ENCODE assay signal across 40 cellular contexts in genomic region chr9:137558127-137558526, GRCh38.
"Had no signal": no experiment of that assay in that cellular context is flagged by ENCODE, and none has a peak within 500 bp of the region (broad histone marks: within the 10 kb centered on the region; RNA-seq: fewer than 3 reads in every experiment).

No MANE protein-coding gene starts in this region.

- H3K27ac ChIP-seq: adrenal gland, ascending aorta, body of pancreas, brain microvascular endothelial cell, breast epithelium, cardiac muscle cell had no signal

- ATAC-seq: activated naive CD4-positive, alpha-beta T cell treated with anti-CD3 and anti-CD28 coated beads, Interleukin-2, amount 50 U/mL, for 72 hours; activated naive CD8-positive, alpha-beta T cell treated with anti-CD3 and anti-CD28 coated beads, Interleukin-2, amount 50 U/mL, for 24 hours; activated T-cell treated with anti-CD3 and anti-CD28 coated beads, Interleukin-2, amount 50 U/mL, for 4 hours; activated T-cell treated with anti-CD3 and anti-CD28 coated beads, Interleukin-2, amount 50 U/mL, for 72 hours; activated T-helper 17 cell treated with anti-CD3 and anti-CD28 coated beads, Interleukin-2, amount 50 U/mL, for 72 hours; body of pancreas had no signal

- H3K4me1 ChIP-seq: adrenal gland, ascending aorta, breast epithelium had no signal

- DNase-seq: activated effector memory CD4-positive, alpha-beta T cell treated with anti-CD3 and anti-CD28 coated beads, Interleukin-2, amount 50 U/mL, for 16 hours; activated effector memory CD4-positive, alpha-beta T cell treated with Interleukin-2 at 50 U/mL for 16 hours; activated gamma-delta T cell; activated gamma-delta T cell treated with Interleukin-2 at 50 U/mL for 16 hours; activated naive CD4-positive, alpha-beta T cell; activated naive CD4-positive, alpha-beta T cell treated with anti-CD3 and anti-CD28 coated beads for 36 hours; activated naive CD4-positive, alpha-beta T cell treated with anti-CD3 and anti-CD28 coated beads, Interleukin-2, amount 10 ng/mL, durations not matched to agents 7 days and 5 days; activated naive CD4-positive, alpha-beta T cell treated with anti-CD3 and anti-CD28 coated beads, Interleukin-2, amount 50 U/mL, for 16 hours; activated naive CD4-positive, alpha-beta T cell treated with Interleukin-2 at 50 U/mL for 16 hours; activated naive CD8-positive, alpha-beta T cell treated with anti-CD3 and anti-CD28 coated beads for 36 hours; activated naive CD8-positive, alpha-beta T cell treated with anti-CD3 and anti-CD28 coated beads, Interleukin-2, amount 10 ng/mL, durations not matched to agents 7 days and 5 days; activated naive CD8-positive, alpha-beta T cell treated with anti-CD3 and anti-CD28 coated beads, Interleukin-2, amount 50 U/mL, for 24 hours; activated T-cell treated with anti-CD3 and anti-CD28 coated beads, Interleukin-2, amount 50 U/mL, for 1 hour; activated T-cell treated with anti-CD3 and anti-CD28 coated beads, Interleukin-2, amount 50 U/mL, for 24 hours; activated T-cell treated with anti-CD3 and anti-CD28 coated beads, Interleukin-2, amount 50 U/mL, for 4 hours; activated T-cell treated with anti-CD3 and anti-CD28 coated beads, Interleukin-2, amount 50 U/mL, for 48 hours; activated T-cell treated with anti-CD3 and anti-CD28 coated beads, Interleukin-2, amount 50 U/mL, for 72 hours; adrenal gland; amniotic stem cell; amygdala; anterior cingulate cortex; aorta; body of pancreas; brain microvascular endothelial cell; caudate nucleus; central memory CD4-positive, alpha-beta T cell; cerebellar nuclear complex had no signal

- H3K9me3 Mint-ChIP-seq: activated naive CD4-positive, alpha-beta T cell treated with anti-CD3 and anti-CD28 coated beads for 36 hours; activated naive CD4-positive, alpha-beta T cell treated with anti-CD3 and anti-CD28 coated beads, Interleukin-2, amount 10 ng/mL, durations not matched to agents 7 days and 5 days; activated naive CD4-positive, alpha-beta T cell treated with anti-CD3 and anti-CD28 coated beads, Interleukin-2, amount 50 U/mL, for 24 hours; activated naive CD4-positive, alpha-beta T cell treated with anti-CD3 and anti-CD28 coated beads, Interleukin-2, amount 50 U/mL, for 72 hours; activated naive CD8-positive, alpha-beta T cell treated with anti-CD3 and anti-CD28 coated beads for 36 hours; activated naive CD8-positive, alpha-beta T cell treated with anti-CD3 and anti-CD28 coated beads, Interleukin-2, amount 10 ng/mL, durations not matched to agents 7 days and 5 days; activated naive CD8-positive, alpha-beta T cell treated with anti-CD3 and anti-CD28 coated beads, Interleukin-2, amount 50 U/mL, for 24 hours; activated T-cell treated with anti-CD3 and anti-CD28 coated beads, Interleukin-2, amount 50 U/mL, for 24 hours; activated T-cell treated with anti-CD3 and anti-CD28 coated beads, Interleukin-2, amount 50 U/mL, for 4 hours; activated T-cell treated with anti-CD3 and anti-CD28 coated beads, Interleukin-2, amount 50 U/mL, for 72 hours; activated T-helper 1 cell treated with anti-CD3 and anti-CD28 coated beads, Interleukin-12 subunit alpha, Interleukin-12 subunit beta, Interleukin-2, Interleukin-4 antibody, amounts not matched to agents 30 ng/mL and 10 ng/mL and 1 ng/mL, durations not matched to agents 14 hours and 24 hours and 36 hours; activated T-helper 17 cell treated with anti-CD3 and anti-CD28 coated beads, Interleukin-2, amount 50 U/mL, for 72 hours; activated T-helper 2 cell treated with anti-CD3 and anti-CD28 coated beads, Interferon-gamma antibody, Interleukin-2, Interleukin-4, amounts not matched to agents 10 μg/mL and 5 μg/mL and 100 μg/mL, durations not matched to agents 14 hours and 24 hours and 36 hours; central memory CD8-positive, alpha-beta T cell had no signal

- H3K27me3 Mint-ChIP-seq: activated naive CD4-positive, alpha-beta T cell treated with anti-CD3 and anti-CD28 coated beads, Interleukin-2, amount 10 ng/mL, durations not matched to agents 7 days and 5 days; activated naive CD4-positive, alpha-beta T cell treated with anti-CD3 and anti-CD28 coated beads, Interleukin-2, amount 50 U/mL, for 24 hours; activated naive CD8-positive, alpha-beta T cell; activated naive CD8-positive, alpha-beta T cell treated with anti-CD3 and anti-CD28 coated beads for 36 hours; activated naive CD8-positive, alpha-beta T cell treated with anti-CD3 and anti-CD28 coated beads, Interleukin-2, amount 10 ng/mL, durations not matched to agents 7 days and 5 days; activated naive CD8-positive, alpha-beta T cell treated with anti-CD3 and anti-CD28 coated beads, Interleukin-2, amount 50 U/mL, for 24 hours; activated T-cell treated with anti-CD3 and anti-CD28 coated beads, Interleukin-2, amount 50 U/mL, for 24 hours; activated T-helper 17 cell treated with anti-CD3 and anti-CD28 coated beads, Interleukin-2, amount 50 U/mL, for 72 hours; brain; central memory CD8-positive, alpha-beta T cell had no signal

- H3K4me3 ChIP-seq: adrenal gland, ascending aorta, body of pancreas, breast epithelium, cardiac muscle cell had no signal

- H3K9me3 ChIP-seq: adrenal gland, ascending aorta, body of pancreas, breast epithelium had no signal

- H3K27me3 ChIP-seq: adrenal gland, ascending aorta, body of pancreas, brain microvascular endothelial cell, breast epithelium, cardiac muscle cell had no signal

- H3K27ac Mint-ChIP-seq: activated naive CD4-positive, alpha-beta T cell treated with anti-CD3 and anti-CD28 coated beads for 36 hours; activated naive CD4-positive, alpha-beta T cell treated with anti-CD3 and anti-CD28 coated beads, Interleukin-2, amount 10 ng/mL, durations not matched to agents 7 days and 5 days; activated naive CD4-positive, alpha-beta T cell treated with anti-CD3 and anti-CD28 coated beads, Interleukin-2, amount 50 U/mL, for 24 hours; activated naive CD8-positive, alpha-beta T cell; activated naive CD8-positive, alpha-beta T cell treated with anti-CD3 and anti-CD28 coated beads for 36 hours; activated naive CD8-positive, alpha-beta T cell treated with anti-CD3 and anti-CD28 coated beads, Interleukin-2, amount 10 ng/mL, durations not matched to agents 7 days and 5 days; activated naive CD8-positive, alpha-beta T cell treated with anti-CD3 and anti-CD28 coated beads, Interleukin-2, amount 50 U/mL, for 24 hours; activated T-cell treated with anti-CD3 and anti-CD28 coated beads, Interleukin-2, amount 50 U/mL, for 24 hours; activated T-cell treated with anti-CD3 and anti-CD28 coated beads, Interleukin-2, amount 50 U/mL, for 72 hours; activated T-helper 1 cell treated with anti-CD3 and anti-CD28 coated beads, Interleukin-12 subunit alpha, Interleukin-12 subunit beta, Interleukin-2, Interleukin-4 antibody, amounts not matched to agents 30 ng/mL and 10 ng/mL and 1 ng/mL, durations not matched to agents 14 hours and 24 hours and 36 hours; activated T-helper 17 cell treated with anti-CD3 and anti-CD28 coated beads, Interleukin-2, amount 50 U/mL, for 72 hours; activated T-helper 2 cell treated with anti-CD3 and anti-CD28 coated beads, Interferon-gamma antibody, Interleukin-2, Interleukin-4, amounts not matched to agents 10 μg/mL and 5 μg/mL and 100 μg/mL, durations not matched to agents 14 hours and 24 hours and 36 hours; brain had no signal

- H3K4me3 Mint-ChIP-seq: activated naive CD4-positive, alpha-beta T cell treated with anti-CD3 and anti-CD28 coated beads for 36 hours; activated naive CD4-positive, alpha-beta T cell treated with anti-CD3 and anti-CD28 coated beads, Interleukin-2, amount 10 ng/mL, durations not matched to agents 7 days and 5 days; activated naive CD4-positive, alpha-beta T cell treated with anti-CD3 and anti-CD28 coated beads, Interleukin-2, amount 50 U/mL, for 24 hours; activated naive CD8-positive, alpha-beta T cell; activated naive CD8-positive, alpha-beta T cell treated with anti-CD3 and anti-CD28 coated beads for 36 hours; activated naive CD8-positive, alpha-beta T cell treated with anti-CD3 and anti-CD28 coated beads, Interleukin-2, amount 10 ng/mL, durations not matched to agents 7 days and 5 days; activated naive CD8-positive, alpha-beta T cell treated with anti-CD3 and anti-CD28 coated beads, Interleukin-2, amount 50 U/mL, for 24 hours; activated T-cell treated with anti-CD3 and anti-CD28 coated beads, Interleukin-2, amount 50 U/mL, for 24 hours; activated T-cell treated with anti-CD3 and anti-CD28 coated beads, Interleukin-2, amount 50 U/mL, for 4 hours; activated T-cell treated with anti-CD3 and anti-CD28 coated beads, Interleukin-2, amount 50 U/mL, for 72 hours; activated T-helper 1 cell treated with anti-CD3 and anti-CD28 coated beads, Interleukin-12 subunit alpha, Interleukin-12 subunit beta, Interleukin-2, Interleukin-4 antibody, amounts not matched to agents 30 ng/mL and 10 ng/mL and 1 ng/mL, durations not matched to agents 14 hours and 24 hours and 36 hours; activated T-helper 17 cell treated with anti-CD3 and anti-CD28 coated beads, Interleukin-2, amount 50 U/mL, for 72 hours; brain; central memory CD8-positive, alpha-beta T cell had no signal

- H3K36me3 ChIP-seq: breast epithelium had no signal

- H3K4me1 Mint-ChIP-seq: activated naive CD8-positive, alpha-beta T cell treated with anti-CD3 and anti-CD28 coated beads, Interleukin-2, amount 10 ng/mL, durations not matched to agents 7 days and 5 days; activated naive CD8-positive, alpha-beta T cell treated with anti-CD3 and anti-CD28 coated beads, Interleukin-2, amount 50 U/mL, for 24 hours; central memory CD8-positive, alpha-beta T cell had no signal

- FAIRE-seq: astrocyte, bronchial epithelial cell had no signal
